13 cellular contexts compared by ENCODE assay signal in the genomic region with DNA sequence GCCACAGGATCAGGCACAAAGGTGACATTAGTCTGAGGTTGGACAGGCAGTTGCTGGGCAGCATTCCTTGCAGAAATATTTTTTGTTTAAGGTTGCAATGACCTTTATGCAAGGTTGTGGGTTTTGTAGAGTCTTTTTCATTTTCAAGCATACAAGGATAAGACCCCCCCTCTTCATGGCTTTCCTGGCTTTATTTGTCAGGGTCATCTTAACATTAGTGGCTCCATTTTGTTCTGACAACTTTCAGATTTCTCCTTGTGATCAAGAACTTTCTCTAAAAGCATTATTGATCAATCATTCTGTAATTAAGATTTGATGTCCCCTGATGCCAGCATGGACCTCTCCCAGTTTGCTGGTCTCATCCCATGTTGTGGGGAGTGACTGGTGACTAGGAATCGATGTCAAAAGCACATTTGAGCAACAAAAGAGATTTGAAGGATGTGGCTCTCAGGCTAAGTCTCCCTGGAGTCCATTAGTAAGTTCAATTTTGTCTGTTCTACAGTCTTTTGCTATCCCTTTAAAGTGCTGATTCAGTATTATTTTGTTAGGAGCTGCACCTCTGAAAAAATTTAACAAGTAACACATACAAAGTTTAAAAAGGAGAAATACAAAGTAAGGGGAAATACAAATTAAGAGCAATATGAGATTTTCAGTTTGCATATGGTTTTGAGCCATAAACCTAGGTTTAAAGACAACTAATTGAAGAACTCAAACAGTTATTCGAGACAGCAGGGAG. TPM values are rescaled to one million over a fixed set of nuclear protein-coding genes. Genes with fewer than 3 reads are reported as not detected.
DNase-seq lines count a peak whose midpoint lies in the region; ATAC-seq, FAIRE-seq and TF ChIP-seq lines count a peak whose summit lies in the region.
"Had no signal": no experiment of that assay in that cellular context is flagged by ENCODE, and none has a peak within 500 bp of the region (broad histone marks: within the 10 kb centered on the region; RNA-seq: fewer than 3 reads in every experiment).

No MANE protein-coding gene starts in this region.

- peak overlapping the region; percentile 50 for H3K9ac ChIP-seq in endothelial cell of umbilical vein (replicated peaks; ENCODE audit: extremely low read depth, insufficient read depth, low read length)

- FAIRE-seq in endothelial cell of umbilical vein (lab: Jason Lieb, UNC) = no peak

- peak overlapping the region; percentile 13 for H2AFZ ChIP-seq in endothelial cell of umbilical vein (ENCODE audit: low read depth, low read length)

- H3K4me2 ChIP-seq in endothelial cell of umbilical vein (ENCODE audit: insufficient read depth, low read length) = peak overlapping the region; percentile 93

- no peaks in the 10 kb centered on the region for H3K9me1 ChIP-seq in endothelial cell of umbilical vein (replicated peaks; ENCODE audit: control insufficient read depth, extremely low read depth, insufficient read depth, low read length)

- H4K20me1 ChIP-seq in endothelial cell of umbilical vein (replicated peaks; ENCODE audit: control insufficient read depth, extremely low read depth, insufficient read depth, low read length) = no peaks in the 10 kb centered on the region

- no peaks in the 10 kb centered on the region for H3K27me3 Mint-ChIP-seq in activated CD8-positive, alpha-beta memory T cell treated with anti-CD3 and anti-CD28 coated beads, Interleukin-2, amount 10 ng/mL, durations not matched to agents 7 days and 5 days

- peak overlapping the region; percentile 98 for H3K27ac Mint-ChIP-seq in activated CD8-positive, alpha-beta memory T cell treated with anti-CD3 and anti-CD28 coated beads, Interleukin-2, amount 10 ng/mL, durations not matched to agents 7 days and 5 days

- H3K9me3 ChIP-seq in Peyer's patch = no peaks in the 10 kb centered on the region
- no peaks in the 10 kb centered on the region for H3K9me3 ChIP-seq in endothelial cell of umbilical vein (replicated peaks; ENCODE audit: control insufficient read depth, insufficient read depth, low read length)
- no peaks in the 10 kb centered on the region for H3K9me3 ChIP-seq in spleen
- H3K9me3 ChIP-seq: ovary, thoracic aorta had no signal

- no peak for DNase-seq in activated CD8-positive, alpha-beta memory T cell treated with anti-CD3 and anti-CD28 coated beads, Interleukin-2, amount 10 ng/mL, durations not matched to agents 7 days and 5 days
- no peak for DNase-seq in activated CD8-positive, alpha-beta memory T cell treated with anti-CD3 and anti-CD28 coated beads, Interleukin-2, amount 50 U/mL, for 48 hours
- no peak for DNase-seq in Peyer's patch
- DNase-seq in endothelial cell of umbilical vein (ENCODE audit: low read depth, low spot score) = no peak
- DNase-seq in spleen = no peak
- no peak for DNase-seq in NCI-H524 (lab: John Stamatoyannopoulos, UW)
- no peak for DNase-seq in stimulated activated CD4-positive, alpha-beta T cell treated with anti-CD3 and anti-CD28 coated beads, Interleukin-1b, Interleukin-23, amount 100 ng/mL, for 48 hours
- DNase-seq: amniotic stem cell, kidney glomerular epithelial cell, NCI-H2227 treated with DMSO at 0.1 percent for 48 hours, ovary had no signal

- H3K36me3 ChIP-seq in Peyer's patch (peaks cover 0 to 13% (median 0%) of the 10 kb centered on the region in 3 donors), endothelial cell of umbilical vein (ENCODE audit: control insufficient read depth in 2 of 2, extremely low read depth in 1 of 2, insufficient read depth in 2 of 2, low read length in 2 of 2) (peaks cover 0 to 15% of the 10 kb centered on the region in 2 experiments), spleen (peaks cover 0 to 32% (median 13%) of the 10 kb centered on the region in 6 donors)
- H3K36me3 ChIP-seq: ovary had no signal

- peaks cover 0 to 15% (median 6%) of the 10 kb centered on the region in 4 donors for H3K4me1 ChIP-seq in Peyer's patch
- H3K4me1 ChIP-seq in endothelial cell of umbilical vein (ENCODE audit: control insufficient read depth, extremely low read depth, insufficient read depth, low read length) = peaks cover 62% of the 10 kb centered on the region
- peaks cover 55 to 95% (median 86%) of the 10 kb centered on the region in 6 donors for H3K4me1 ChIP-seq in spleen

- H3K4me3 ChIP-seq in Peyer's patch (no peak overlapping the region), endothelial cell of umbilical vein (replicated peaks in 1 of 3; ENCODE audit: insufficient read depth in 1 of 3, low read depth in 1 of 3, low read length in 3 of 3) (peak overlapping the region in 1 of 3 experiments; percentile 32), spleen (peak overlapping the region in 2 of 8 donors; percentile 61 to 72)
- H3K4me3 ChIP-seq: ovary had no signal

- no peaks in the 10 kb centered on the region for H3K9me3 Mint-ChIP-seq in activated CD8-positive, alpha-beta memory T cell treated with anti-CD3 and anti-CD28 coated beads, Interleukin-2, amount 10 ng/mL, durations not matched to agents 7 days and 5 days (ENCODE audit: low read depth)

- dilution Hi-C loops in endothelial cell of umbilical vein (cut with MboI; ENCODE audit: extremely low pct_ligation_motif_present, low sequenced_read_pairs) = no loop called here

- H3K27me3 ChIP-seq in Peyer's patch = no peaks in the 10 kb centered on the region
- H3K27me3 ChIP-seq in endothelial cell of umbilical vein (ENCODE audit: control insufficient read depth in 2 of 2, insufficient read depth in 2 of 2, low read length in 2 of 2) = no peaks in the 10 kb centered on the region
- H3K27me3 ChIP-seq in spleen (replicated peaks in 1 of 7) = no peaks in the 10 kb centered on the region
- H3K27me3 ChIP-seq: ovary had no signal

- peaks cover 45% of the 10 kb centered on the region for H3K79me2 ChIP-seq in endothelial cell of umbilical vein (ENCODE audit: control insufficient read depth, insufficient read depth, low read length)

- POLR2A ChIA-PET in endothelial cell of umbilical vein (lab: Charles Lee) = interaction anchor here (1.3 to 1.5 kb wide), 2 partner anchors 11 to 46 kb away, joined by 5 to 8 read pairs; no protein-coding TSS in a partner anchor

- WGBS in spleen, 5 donors = 61 to 80% (median 71%) methylated on average over 2 of the region's 2 CpGs

- peaks cover 58% of the 10 kb centered on the region for H3K36me3 Mint-ChIP-seq in activated CD8-positive, alpha-beta memory T cell treated with anti-CD3 and anti-CD28 coated beads, Interleukin-2, amount 10 ng/mL, durations not matched to agents 7 days and 5 days

- H3K4me1 Mint-ChIP-seq in activated CD8-positive, alpha-beta memory T cell treated with anti-CD3 and anti-CD28 coated beads, Interleukin-2, amount 10 ng/mL, durations not matched to agents 7 days and 5 days = peaks cover 70% of the 10 kb centered on the region

- peak overlapping the region; percentile 49 to 87 (median 82) for H3K27ac ChIP-seq in Peyer's patch
- peak overlapping the region; percentile 80 for H3K27ac ChIP-seq in endothelial cell of umbilical vein (ENCODE audit: insufficient read depth, low read depth, low read length)
- H3K27ac ChIP-seq in spleen = peak overlapping the region; percentile 86 to 97 (median 95)
- H3K27ac ChIP-seq: ovary had no signal

- peak overlapping the region; percentile 87 for H3K4me3 Mint-ChIP-seq in activated CD8-positive, alpha-beta memory T cell treated with anti-CD3 and anti-CD28 coated beads, Interleukin-2, amount 10 ng/mL, durations not matched to agents 7 days and 5 days

- TF ChIP-seq POLR2A in Peyer's patch (IDR thresholded peaks at IDR 0.05) (no peak), endothelial cell of umbilical vein (IDR thresholded peaks at IDR 0.05; ENCODE audit: low read depth, low read length) (no peak), spleen (IDR thresholded peaks at IDR 0.05) (no peak)

- no peak for TF ChIP-seq CTCF in Peyer's patch (IDR thresholded peaks at IDR 0.05)
- no peak for TF ChIP-seq CTCF in endothelial cell of umbilical vein (IDR thresholded peaks at IDR 0.05; ENCODE audit: extremely low read depth in 1 of 2, insufficient read depth in 1 of 2, low read depth in 1 of 2, low read length in 2 of 2)
- TF ChIP-seq CTCF in spleen (IDR thresholded peaks at IDR 0.05 in 8 of 11, conservative IDR thresholded peaks at IDR 0.05 in 3 of 11) = no peak

- intact Hi-C loops in endothelial cell of umbilical vein (cut with micrococcal nuclease) = no loop called here
- intact Hi-C loops in spleen (cut with DNase I; ENCODE audit: low total_unique reads) = no loop called here

- BruUV-seq in endothelial cell of umbilical vein (replicated peaks; lab: Mats Ljungman, UMichigan) = TSS peak; percentile 67

- no peak for ATAC-seq in activated CD8-positive, alpha-beta memory T cell treated with anti-CD3 and anti-CD28 coated beads, Interleukin-2, amount 10 ng/mL, durations not matched to agents 7 days and 5 days
- no peak for ATAC-seq in HG02885 (IDR thresholded peaks at IDR 0.05; ENCODE audit: poor library complexity, unreplicated experiment)

- CTCF ChIA-PET in activated CD8-positive, alpha-beta memory T cell treated with anti-CD3 and anti-CD28 coated beads, Interleukin-2, amount 10 ng/mL, durations not matched to agents 7 days and 5 days (lab: Charles Lee) = interaction anchor here (2.6 to 3.0 kb wide), 2 partner anchors 9 to 83 kb away, joined by 11 to 23 read pairs; no protein-coding TSS in a partner anchor
- CTCF ChIA-PET in endothelial cell of umbilical vein (lab: Charles Lee) = interaction anchor here (1.3 to 2.2 kb wide), 2 partner anchors 8 to 46 kb away, joined by 5 to 31 read pairs; no protein-coding TSS in a partner anchor

RNA-seq across cellular contexts. Expression of gene CARD8, which starts 5.3 kb away (rescaled TPM):
- 100 to 1,000 TPM; 182 to 219 TPM for total RNA-seq in activated CD8-positive, alpha-beta memory T cell treated with anti-CD3 and anti-CD28 coated beads, Interleukin-2, amount 10 ng/mL, durations not matched to agents 7 days and 5 days
- total RNA-seq in Peyer's patch = 100 to 1,000 TPM in 1 of 4 donors, 10 to 100 TPM in 3; 31.5 to 115 (median 39.2) TPM
- 123 and 156 TPM in 2 replicates for total RNA-seq in endothelial cell of umbilical vein
- 57.3 and 64.6 TPM in 2 replicates for polyA plus RNA-seq in endothelial cell of umbilical vein
- 53.3 and 56.2 TPM in 2 replicates for polyA plus RNA-seq in endothelial cell of umbilical vein (2011; cell fraction: cytosol; rRNA removed)
- 398 and 519 TPM in 2 replicates for polyA plus RNA-seq in endothelial cell of umbilical vein (2011; cell fraction: nucleus; rRNA removed)
- polyA plus RNA-seq in endothelial cell of umbilical vein (2012) = 158 and 170 TPM in 2 replicates
- polyA minus RNA-seq in endothelial cell of umbilical vein = 67.7 and 82.8 TPM in 2 replicates
- polyA minus RNA-seq in endothelial cell of umbilical vein (2011; cell fraction: cytosol; rRNA and poly(A)+ RNA removed) = 4.3 TPM
- 143 and 242 TPM in 2 replicates for polyA minus RNA-seq in endothelial cell of umbilical vein (2011; cell fraction: nucleus; rRNA and poly(A)+ RNA removed)
- 100 to 1,000 TPM; 147 to 238 (median 178) TPM for total RNA-seq in spleen
- polyA plus RNA-seq in spleen = 10 to 100 TPM; 61.8 to 83.8 (median 71.2) TPM

RNA-seq across cellular contexts. Expression of gene ZNF114, which starts 19.4 kb away (rescaled TPM):
- total RNA-seq in activated CD8-positive, alpha-beta memory T cell treated with anti-CD3 and anti-CD28 coated beads, Interleukin-2, amount 10 ng/mL, durations not matched to agents 7 days and 5 days = under 1 TPM; 0.26 to 0.68 TPM
- total RNA-seq in Peyer's patch = not detected
- 0.39 and 1.5 TPM in 2 replicates for total RNA-seq in endothelial cell of umbilical vein
- polyA plus RNA-seq in endothelial cell of umbilical vein = 0.12 and 0.38 TPM in 2 replicates
- 0.44 and 0.68 TPM in 2 replicates for polyA plus RNA-seq in endothelial cell of umbilical vein (2011; cell fraction: cytosol; rRNA removed)
- polyA plus RNA-seq in endothelial cell of umbilical vein (2011; cell fraction: nucleus; rRNA removed) = 0.24 and 0.34 TPM in 2 replicates
- 0.35 and 0.36 TPM in 2 replicates for polyA plus RNA-seq in endothelial cell of umbilical vein (2012)
- polyA minus RNA-seq in endothelial cell of umbilical vein = 1.1 TPM in 1 of 2 replicates, not detected in the other
- polyA minus RNA-seq in endothelial cell of umbilical vein (2011; cell fraction: cytosol; rRNA and poly(A)+ RNA removed) = 5.5 TPM
- polyA minus RNA-seq in endothelial cell of umbilical vein (2011; cell fraction: nucleus; rRNA and poly(A)+ RNA removed) = 0.48 and 0.96 TPM in 2 replicates
- 1 to 10 TPM in 5 of 7 donors, under 1 TPM in 2; 0.54 to 2.3 (median 1.1) TPM for total RNA-seq in spleen
- polyA plus RNA-seq in spleen = under 1 TPM; 0.28 to 0.90 (median 0.36) TPM
